20 cellular contexts compared by ENCODE assay signal in genomic region chr5:142008813-142009212, GRCh38. TPM values are rescaled to one million over a fixed set of nuclear protein-coding genes. Genes with fewer than 3 reads are reported as not detected.
A peak's percentile ranks its signal among the peaks of the same experiment; 100 is the strongest.
DNase-seq lines count a peak whose midpoint lies in the region; ATAC-seq, FAIRE-seq and TF ChIP-seq lines count a peak whose summit lies in the region.
"Had no signal": no experiment of that assay in that cellular context is flagged by ENCODE, and none has a peak within 500 bp of the region (broad histone marks: within the 10 kb centered on the region; RNA-seq: fewer than 3 reads in every experiment).

No MANE protein-coding gene starts in this region.

- peaks cover 78% of the 10 kb centered on the region for H3K36me3 Mint-ChIP-seq in activated naive CD4-positive, alpha-beta T cell treated with anti-CD3 and anti-CD28 coated beads for 36 hours (ENCODE audit: low read depth)
- peaks cover 2% of the 10 kb centered on the region for H3K36me3 Mint-ChIP-seq in T-helper 17 cell (ENCODE audit: low read depth)
- peaks cover 58% of the 10 kb centered on the region for H3K36me3 Mint-ChIP-seq in activated CD4-positive, alpha-beta memory T cell treated with anti-CD3 and anti-CD28 coated beads for 36 hours

- H3K27me3 Mint-ChIP-seq in activated naive CD4-positive, alpha-beta T cell treated with anti-CD3 and anti-CD28 coated beads for 36 hours (ENCODE audit: low read depth), result no peaks in the 10 kb centered on the region
- H3K27me3 Mint-ChIP-seq in T-helper 17 cell, result no peaks in the 10 kb centered on the region
- H3K27me3 Mint-ChIP-seq in activated CD4-positive, alpha-beta memory T cell treated with anti-CD3 and anti-CD28 coated beads for 36 hours, result no peaks in the 10 kb centered on the region
- H3K27me3 Mint-ChIP-seq: CD8-positive, alpha-beta memory T cell had no signal

- TF ChIP-seq RAD21 in K562 (CRISPR knock-in tag; conservative IDR thresholded peaks at IDR 0.05 in 1 of 2, IDR thresholded peaks at IDR 0.05 in 1 of 2), result no peak

- POLR2A ChIA-PET in HEK293 (lab: Yijun Ruan, JAX) (no interaction called here), K562 (lab: Yijun Ruan, JAX) (interaction anchor here (1.1 to 1.2 kb wide), 2 partner anchors 10 to 371 kb away, joined by 3 to 5 read pairs; no protein-coding TSS in a partner anchor)
- POLR2A ChIA-PET in activated CD4-positive, alpha-beta memory T cell treated with anti-CD3 and anti-CD28 coated beads for 36 hours (lab: Charles Lee), result no interaction called here

- CTCF ChIA-PET in activated naive CD4-positive, alpha-beta T cell treated with anti-CD3 and anti-CD28 coated beads for 36 hours (lab: Charles Lee), result interaction anchor here (1.3 to 12.7 kb wide), 5 partner anchors 9 to 136 kb away, joined by 3 to 137 read pairs (median 16); no protein-coding TSS in a partner anchor
- CTCF ChIA-PET in HEK293 (lab: Yijun Ruan, JAX) (interaction anchor here (4.0 kb wide), 1 partner anchor 134 kb away, joined by 23 read pairs; no protein-coding TSS in a partner anchor), K562 (lab: Yijun Ruan, JAX; ENCODE audit: low intra/inter-chr PET ratio) (no interaction called here)
- CTCF ChIA-PET in activated CD4-positive, alpha-beta memory T cell treated with anti-CD3 and anti-CD28 coated beads for 36 hours (lab: Charles Lee), result interaction anchor here (15.1 kb wide), 1 partner anchor 136 kb away, joined by 197 read pairs; no protein-coding TSS in a partner anchor

- no peak overlapping the region for H3K27ac ChIP-seq in HEK293 (ENCODE audit: extremely low read depth, low read depth, low read length)
- peak overlapping the region; percentile 25; the same call in 2 of the 3 replicates for H3K27ac ChIP-seq in K562 (ENCODE audit: extremely low read depth, low read depth, low read length)
- H3K27ac ChIP-seq: A549, HL-60 had no signal

- TF ChIP-seq POLR2A in K562 (conservative IDR thresholded peaks at IDR 0.05), result no peak

- no TSS peak for BruUV-seq in K562 (replicated peaks; lab: Mats Ljungman, UMichigan)

- H3K4me3 Mint-ChIP-seq in activated naive CD4-positive, alpha-beta T cell treated with anti-CD3 and anti-CD28 coated beads for 36 hours, result no peak overlapping the region
- no peak overlapping the region for H3K4me3 Mint-ChIP-seq in T-helper 17 cell
- H3K4me3 Mint-ChIP-seq in activated CD4-positive, alpha-beta memory T cell treated with anti-CD3 and anti-CD28 coated beads for 36 hours, result no peak overlapping the region
- H3K4me3 Mint-ChIP-seq: CD14-positive monocyte, HFFc6 had no signal

- no peaks in the 10 kb centered on the region for H3K27me3 ChIP-seq in K562 (ENCODE audit: control insufficient read depth in 2 of 2, insufficient read depth in 2 of 2, low read length in 2 of 2)

- peaks cover 76% of the 10 kb centered on the region for H3K4me1 Mint-ChIP-seq in activated naive CD4-positive, alpha-beta T cell treated with anti-CD3 and anti-CD28 coated beads for 36 hours (ENCODE audit: low read depth)
- peaks cover 37% of the 10 kb centered on the region for H3K4me1 Mint-ChIP-seq in T-helper 17 cell
- H3K4me1 Mint-ChIP-seq in activated CD4-positive, alpha-beta memory T cell treated with anti-CD3 and anti-CD28 coated beads for 36 hours (ENCODE audit: low read depth), result peaks cover 57% of the 10 kb centered on the region

- no peak for DNase-seq in activated naive CD4-positive, alpha-beta T cell treated with anti-CD3 and anti-CD28 coated beads for 36 hours
- no peak for DNase-seq in activated naive CD4-positive, alpha-beta T cell (lab: John Stamatoyannopoulos, UW)
- no peak for DNase-seq in T-helper 17 cell
- no peak for DNase-seq in K562 (ENCODE audit: extremely low read depth in 1 of 4, low spot score in 3 of 4)
- no peak for DNase-seq in activated CD4-positive, alpha-beta memory T cell treated with anti-CD3 and anti-CD28 coated beads for 36 hours
- DNase-seq in Ammon's horn (ENCODE audit: low spot score), result no peak
- DNase-seq: Caco-2; CD8-positive, alpha-beta memory T cell; DND-41; GDM1; HFFc6 had no signal

- intact Hi-C loops in activated naive CD4-positive, alpha-beta T cell treated with anti-CD3 and anti-CD28 coated beads for 36 hours (cut with micrococcal nuclease), result no loop called here
- intact Hi-C loops in K562 (cut with micrococcal nuclease), result no loop called here
- intact Hi-C loops in activated CD4-positive, alpha-beta memory T cell treated with anti-CD3 and anti-CD28 coated beads for 36 hours (cut with micrococcal nuclease), result loop anchor here (10.0 kb wide), 1 partner anchor 606 kb away; no protein-coding TSS in a partner anchor

- no peaks in the 10 kb centered on the region for H4K20me1 ChIP-seq in K562 (replicated peaks; ENCODE audit: control insufficient read depth, insufficient read depth, low read length)

- no peak overlapping the region for H3K9ac ChIP-seq in K562 (ENCODE audit: insufficient read depth in 1 of 2, low read depth in 2 of 2, low read length in 2 of 2)

- TF ChIP-seq EP300 in K562 (IDR thresholded peaks at IDR 0.05; ENCODE audit: low read length), result no peak

- TF ChIP-seq CTCF in HEK293 (tag by site-specific recombination; IDR thresholded peaks at IDR 0.05) (no peak), K562 (IDR thresholded peaks at IDR 0.05 in 2 of 3, conservative IDR thresholded peaks at IDR 0.05 in 1 of 3; ENCODE audit: insufficient read depth in 2 of 3, low read depth in 1 of 3, low read length in 3 of 3) (no peak)

- peaks cover 3% of the 10 kb centered on the region for H3K9me3 Mint-ChIP-seq in activated naive CD4-positive, alpha-beta T cell treated with anti-CD3 and anti-CD28 coated beads for 36 hours
- no peaks in the 10 kb centered on the region for H3K9me3 Mint-ChIP-seq in activated CD4-positive, alpha-beta memory T cell treated with anti-CD3 and anti-CD28 coated beads for 36 hours
- H3K9me3 Mint-ChIP-seq: CD8-positive, alpha-beta memory T cell; HFFc6 had no signal

- H3K4me3 ChIP-seq in HEK293 (ENCODE audit: low read depth, low read length) (no peak overlapping the region), K562 (no peak overlapping the region)
- H3K4me3 ChIP-seq: A549, HAP-1 had no signal

- no peaks in the 10 kb centered on the region for H3K9me1 ChIP-seq in K562 (ENCODE audit: control insufficient read depth, insufficient read depth, low read length)

- in situ Hi-C loops in K562 (cut with MboI), result loop anchor here (5.0 kb wide), 1 partner anchor 133 kb away; no protein-coding TSS in a partner anchor

- no peak overlapping the region for H2AFZ ChIP-seq in K562 (ENCODE audit: low read depth, low read length)

- peak overlapping the region; percentile 100 for H3K27ac Mint-ChIP-seq in activated naive CD4-positive, alpha-beta T cell treated with anti-CD3 and anti-CD28 coated beads for 36 hours
- peak overlapping the region; percentile 32 for H3K27ac Mint-ChIP-seq in T-helper 17 cell
- no peak overlapping the region for H3K27ac Mint-ChIP-seq in activated CD4-positive, alpha-beta memory T cell treated with anti-CD3 and anti-CD28 coated beads for 36 hours
- H3K27ac Mint-ChIP-seq: CD14-positive monocyte, HFFc6 had no signal

- peak overlapping the region; percentile 31; the same call in 1 of the 2 replicates for H3K4me2 ChIP-seq in K562 (ENCODE audit: insufficient read depth, low read length)
- H3K4me2 ChIP-seq: A549 had no signal

- H3K4me1 ChIP-seq in HEK293 (ENCODE audit: control insufficient read depth, insufficient read depth, low read length) (no peaks in the 10 kb centered on the region), K562 (replicated peaks in 1 of 2; ENCODE audit: control insufficient read depth in 2 of 2, insufficient read depth in 2 of 2, low read length in 2 of 2) (peaks cover 24 to 27% of the 10 kb centered on the region in 2 experiments)
- H3K4me1 ChIP-seq: Caco-2 had no signal

- H3K36me3 ChIP-seq in HEK293 (ENCODE audit: control insufficient read depth in 2 of 2, insufficient read depth in 1 of 2, low read length in 2 of 2) (peaks cover 0 to 57% of the 10 kb centered on the region in 2 experiments; a peak in 1 of 3 replicates), K562 (ENCODE audit: control insufficient read depth, insufficient read depth, low read length) (peaks cover 53% of the 10 kb centered on the region)

- H3K9me3 ChIP-seq in HEK293 (ENCODE audit: control insufficient read depth, insufficient read depth, low read depth, low read length), result no peaks in the 10 kb centered on the region
- no peaks in the 10 kb centered on the region for H3K9me3 ChIP-seq in T-helper 17 cell (ENCODE audit: control insufficient read depth, low read length, poor library complexity, severe bottlenecking)
- peaks cover 4% of the 10 kb centered on the region for H3K9me3 ChIP-seq in K562 (replicated peaks; ENCODE audit: control insufficient read depth, insufficient read depth, low read depth, low read length)
- H3K9me3 ChIP-seq: A549, Caco-2, HAP-1 had no signal

- FAIRE-seq in K562 (lab: Jason Lieb, UNC), result peak; percentile 63
- FAIRE-seq: A549, GM12892, H1 had no signal

- ATAC-seq in T-helper 17 cell, result no peak
- no peak for ATAC-seq in K562
- ATAC-seq in GM18867 (IDR thresholded peaks at IDR 0.05; ENCODE audit: unreplicated experiment), result no peak
- ATAC-seq: A549 had no signal

- H3K79me2 ChIP-seq in K562 (ENCODE audit: control insufficient read depth, insufficient read depth, low read length), result peaks cover 15% of the 10 kb centered on the region

RNA-seq across cellular contexts. Expression of gene GNPDA1, which starts 4.0 kb away (rescaled TPM):
- 100 to 1,000 TPM; 250 to 259 TPM for total RNA-seq in activated naive CD4-positive, alpha-beta T cell treated with anti-CD3 and anti-CD28 coated beads for 36 hours
- total RNA-seq in T-helper 17 cell, result 10 to 100 TPM in 1 of 2 donors, 1 to 10 TPM in 1; 9.5 to 13.2 TPM
- total RNA-seq in K562 (2011; cell fraction: chromatin; rRNA removed; ENCODE audit: low replicate concordance), result 19.7 and 24.1 TPM in 2 replicates
- 17.4 and 22.8 TPM in 2 replicates for total RNA-seq in K562 (2011; cell fraction: nucleolus; rRNA removed)
- 17.6 and 18.1 TPM in 2 replicates for total RNA-seq in K562 (2011; cell fraction: nucleoplasm; rRNA removed)
- total RNA-seq in K562 (2014; rRNA removed), result 26.4 and 35.6 TPM in 2 replicates
- total RNA-seq in K562 (2014; rRNA removed; fragmentation: Illumina TruSeq; extraction: Trizol), result 50.2 and 52.2 TPM in 2 replicates
- 52.2 and 55.2 TPM in 2 replicates for total RNA-seq in K562 (2015; rRNA removed; fragmentation: Illumina TruSeq; extraction: Trizol)
- 36.6 and 40.2 TPM in 2 replicates for total RNA-seq in K562 (2021)
- 11.6 and 14.1 TPM in 2 replicates for polyA plus RNA-seq in K562 (2011; rRNA removed)
- 15.5 and 20.6 TPM in 2 replicates for polyA plus RNA-seq in K562 (2011; cell fraction: cytosol; rRNA removed)
- polyA plus RNA-seq in K562 (2011; cell fraction: nucleus; rRNA removed), result 20.8 and 22.1 TPM in 2 replicates
- polyA plus RNA-seq in K562 (2012), result 42.3 and 44.7 TPM in 2 replicates
- 46.2 and 64.1 TPM in 2 replicates for polyA plus RNA-seq in K562 (2014; fragmentation: Illumina TruSeq; extraction: Trizol)
- 100 to 1,000 TPM; 119 to 145 TPM for polyA plus RNA-seq in K562 (2014; fragmentation: Nextera tagmentation; extraction: Ambion mirVana)
- polyA plus RNA-seq in K562 (2014; rRNA removed), result 33.7 and 34.6 TPM in 2 replicates
- 12.1 and 17.0 TPM in 2 replicates for polyA minus RNA-seq in K562 (2011; rRNA and poly(A)+ RNA removed)
- 13.9 and 18.3 TPM in 2 replicates for polyA minus RNA-seq in K562 (2011; cell fraction: cytosol; rRNA and poly(A)+ RNA removed)
- 11.1 and 11.6 TPM in 2 replicates for polyA minus RNA-seq in K562 (2011; cell fraction: nucleus; rRNA and poly(A)+ RNA removed)
- 10 to 100 TPM; 55.8 to 56.6 TPM for total RNA-seq in activated CD4-positive, alpha-beta memory T cell treated with anti-CD3 and anti-CD28 coated beads for 36 hours

RNA-seq across cellular contexts. Expression of gene RNF14, which starts 39.9 kb away (rescaled TPM):
- 10 to 100 TPM; 29.8 to 35.6 TPM for total RNA-seq in activated naive CD4-positive, alpha-beta T cell treated with anti-CD3 and anti-CD28 coated beads for 36 hours
- total RNA-seq in T-helper 17 cell (10 to 100 TPM; 16.5 to 18.7 TPM), K562 (2014; rRNA removed) (36.3 and 49.4 TPM in 2 replicates), K562 (2014; rRNA removed; fragmentation: Illumina TruSeq; extraction: Trizol) (96.0 and 113 TPM in 2 replicates), K562 (2015; rRNA removed; fragmentation: Illumina TruSeq; extraction: Trizol) (63.5 and 65.7 TPM in 2 replicates), K562 (2021) (71.5 and 72.9 TPM in 2 replicates)
- total RNA-seq in K562 (2011; cell fraction: chromatin; rRNA removed; ENCODE audit: low replicate concordance), result 48.4 and 50.0 TPM in 2 replicates
- total RNA-seq in K562 (2011; cell fraction: nucleolus; rRNA removed), result 25.0 and 27.0 TPM in 2 replicates
- total RNA-seq in K562 (2011; cell fraction: nucleoplasm; rRNA removed), result 37.1 and 41.4 TPM in 2 replicates
- polyA plus RNA-seq in K562 (2011; rRNA removed) (40.2 and 75.1 TPM in 2 replicates), K562 (2014; fragmentation: Illumina TruSeq; extraction: Trizol) (91.6 and 94.7 TPM in 2 replicates), K562 (2014; fragmentation: Nextera tagmentation; extraction: Ambion mirVana) (100 to 1,000 TPM; 100 to 140 TPM), K562 (2014; rRNA removed) (38.1 and 41.4 TPM in 2 replicates)
- 27.5 and 29.4 TPM in 2 replicates for polyA plus RNA-seq in K562 (2011; cell fraction: cytosol; rRNA removed)
- polyA plus RNA-seq in K562 (2011; cell fraction: nucleus; rRNA removed), result 31.7 and 39.3 TPM in 2 replicates
- 71.4 and 72.1 TPM in 2 replicates for polyA plus RNA-seq in K562 (2012)
- 49.8 and 68.3 TPM in 2 replicates for polyA minus RNA-seq in K562 (2011; rRNA and poly(A)+ RNA removed)
- polyA minus RNA-seq in K562 (2011; cell fraction: cytosol; rRNA and poly(A)+ RNA removed), result 27.7 and 44.4 TPM in 2 replicates
- 20.3 and 28.5 TPM in 2 replicates for polyA minus RNA-seq in K562 (2011; cell fraction: nucleus; rRNA and poly(A)+ RNA removed)
- total RNA-seq in activated CD4-positive, alpha-beta memory T cell treated with anti-CD3 and anti-CD28 coated beads for 36 hours, result 10 to 100 TPM; 34.6 to 39.5 TPM

RNA-seq across cellular contexts. Expression of gene PCDH12, which starts 50.8 kb away (rescaled TPM):
- 1 to 10 TPM in 1 of 2 experiments, under 1 TPM in 1; 0.43 to 1.1 TPM for total RNA-seq in activated naive CD4-positive, alpha-beta T cell treated with anti-CD3 and anti-CD28 coated beads for 36 hours
- total RNA-seq in T-helper 17 cell (under 1 TPM; 0.05 to 0.15 TPM), K562 (2014; rRNA removed) (0.04 TPM in 1 of 2 replicates, not detected in the other), K562 (2014; rRNA removed; fragmentation: Illumina TruSeq; extraction: Trizol) (0.03 TPM in 1 of 2 replicates, not detected in the other), K562 (2015; rRNA removed; fragmentation: Illumina TruSeq; extraction: Trizol) (not detected in 2 replicates), K562 (2021) (0.04 TPM in 1 of 2 replicates, not detected in the other)
- not detected in 2 replicates for total RNA-seq in K562 (2011; cell fraction: chromatin; rRNA removed; ENCODE audit: low replicate concordance)
- total RNA-seq in K562 (2011; cell fraction: nucleolus; rRNA removed), result under 0.01 TPM in 1 of 2 replicates, not detected in the other
- total RNA-seq in K562 (2011; cell fraction: nucleoplasm; rRNA removed), result not detected in 2 replicates
- polyA plus RNA-seq in K562 (2011; rRNA removed) (not detected in 2 replicates), K562 (2014; fragmentation: Illumina TruSeq; extraction: Trizol) (0.01 and 0.03 TPM in 2 replicates), K562 (2014; fragmentation: Nextera tagmentation; extraction: Ambion mirVana) (under 1 TPM; 0.01 TPM), K562 (2014; rRNA removed) (0.01 TPM in 1 of 2 replicates, not detected in the other)
- polyA plus RNA-seq in K562 (2011; cell fraction: cytosol; rRNA removed), result under 0.01 TPM in 1 of 2 replicates, not detected in the other
- not detected in 2 replicates for polyA plus RNA-seq in K562 (2011; cell fraction: nucleus; rRNA removed)
- 0.03 and 0.79 TPM in 2 replicates for polyA plus RNA-seq in K562 (2012)
- not detected in 2 replicates for polyA minus RNA-seq in K562 (2011; rRNA and poly(A)+ RNA removed)
- polyA minus RNA-seq in K562 (2011; cell fraction: cytosol; rRNA and poly(A)+ RNA removed), result not detected in 2 replicates
- polyA minus RNA-seq in K562 (2011; cell fraction: nucleus; rRNA and poly(A)+ RNA removed), result not detected in 2 replicates
- 1 to 10 TPM; 1.7 to 2.6 TPM for total RNA-seq in activated CD4-positive, alpha-beta memory T cell treated with anti-CD3 and anti-CD28 coated beads for 36 hours
- total RNA-seq: Caco-2 had no signal
- polyA plus RNA-seq: A549, AG04450 had no signal

Comparison
In these comparisons a context has a peak if more than half of its experiments do, and no peak if none do; other contexts are left out.
1. RNA of gene GNPDA1, which starts 4.0 kb away (total RNA-seq): 250 to 259 TPM in activated naive CD4-positive, alpha-beta T cell treated with anti-CD3 and anti-CD28 coated beads for 36 hours; 55.8 to 56.6 TPM in activated CD4-positive, alpha-beta memory T cell treated with anti-CD3 and anti-CD28 coated beads for 36 hours, 17.4 to 55.2 TPM in K562 and 9.5 to 13.2 TPM in T-helper 17 cell; every median in the first group is over 4 times any median in the second.